Comparison of ENCODE assay signal across 12 cellular contexts in genomic region chr18:49691177-49691608, GRCh38.
A peak's percentile ranks its signal among the peaks of the same experiment; 100 is the strongest.
DNase-seq lines count a peak whose midpoint lies in the region; ATAC-seq, FAIRE-seq and TF ChIP-seq lines count a peak whose summit lies in the region.
"Had no signal": no experiment of that assay in that cellular context is flagged by ENCODE, and none has a peak within 500 bp of the region (broad histone marks: within the 10 kb centered on the region; RNA-seq: fewer than 3 reads in every experiment).

No MANE protein-coding gene starts in this region.

- no peaks in the 10 kb centered on the region for H3K79me2 ChIP-seq in hepatocyte

- no peaks in the 10 kb centered on the region for H4K20me1 ChIP-seq in hepatocyte (ENCODE audit: insufficient read depth, poor library complexity, severe bottlenecking)

- no peaks in the 10 kb centered on the region for H3K36me3 ChIP-seq in brain microvascular endothelial cell (replicated peaks)
- no peaks in the 10 kb centered on the region for H3K36me3 ChIP-seq in hepatocyte (replicated peaks; ENCODE audit: insufficient read depth, low read depth)

- peak; percentile 66 for DNase-seq in AG09309 (ENCODE audit: low read depth)
- DNase-seq in HTR-8/SVneo (ENCODE audit: insufficient read length, low spot score): peak; percentile 22
- DNase-seq in brain microvascular endothelial cell: peak; percentile 85
- peak; percentile 35 to 87 for DNase-seq in lung microvascular endothelial cell (ENCODE audit: low read depth in 2 of 2)
- no peak for DNase-seq in hepatocyte (ENCODE audit: low spot score)
- no peak for DNase-seq in mucosa of gallbladder (ENCODE audit: low spot score)
- DNase-seq: activated CD4-positive, alpha-beta T cell treated with anti-CD3 and anti-CD28 coated beads, Interleukin-2, amount 10 ng/mL, durations not matched to agents 7 days and 5 days; CD8-positive, alpha-beta T cell; NCI-H187 had no signal

- TF ChIP-seq CTCF in AG09309 (IDR thresholded peaks at IDR 0.05; ENCODE audit: control insufficient read depth, insufficient read depth, low read depth, low read length, missing control alignments) (no peak), brain microvascular endothelial cell (IDR thresholded peaks at IDR 0.05; ENCODE audit: low read depth, low read length, missing control alignments) (no peak), hepatocyte (IDR thresholded peaks at IDR 0.05; ENCODE audit: poor library complexity) (no peak)

- WGBS in hepatocyte (ENCODE audit: low lambda C conversion rate, missing lambda C conversion rate): 78% methylated on average over 2 of the region's 2 CpGs

- H3K9me3 ChIP-seq in hepatocyte (ENCODE audit: low read depth): no peaks in the 10 kb centered on the region

- no peaks in the 10 kb centered on the region for H3K9me2 ChIP-seq in hepatocyte (replicated peaks; ENCODE audit: insufficient read depth)

- no peak overlapping the region for H2AFZ ChIP-seq in hepatocyte

- no peak overlapping the region for H3K4me2 ChIP-seq in hepatocyte

- H3K27me3 ChIP-seq in brain microvascular endothelial cell (replicated peaks) (no peaks in the 10 kb centered on the region), hepatocyte (no peaks in the 10 kb centered on the region)

- in situ Hi-C loops in brain microvascular endothelial cell (cut with HindIII; ENCODE audit: low pct_ligation_motif_present, low sequenced_read_pairs): no loop called here

- ATAC-seq in HG02763 (IDR thresholded peaks at IDR 0.05; ENCODE audit: unreplicated experiment) (no peak), HG03280 (IDR thresholded peaks at IDR 0.05; ENCODE audit: unreplicated experiment) (no peak)
- ATAC-seq: Right ventricle myocardium inferior had no signal

- H3K27ac ChIP-seq in brain microvascular endothelial cell: peak overlapping the region; percentile 94
- H3K27ac ChIP-seq in hepatocyte: no peak overlapping the region

- H3K4me1 ChIP-seq in hepatocyte (ENCODE audit: insufficient read depth): peaks cover 30% of the 10 kb centered on the region

- H3K4me3 ChIP-seq in AG09309 (ENCODE audit: control insufficient read depth, low read depth, low read length) (no peak overlapping the region), brain microvascular endothelial cell (ENCODE audit: low read depth, low read length) (no peak overlapping the region), hepatocyte (no peak overlapping the region)

- no peak for FAIRE-seq in HTR-8/SVneo (lab: Jason Lieb, UNC)

Comparison
In these comparisons a context has a peak if more than half of its experiments do, and no peak if none do; other contexts are left out.
1. DNase-seq: peak in AG09309 (single experiment), HTR-8/SVneo (single experiment), brain microvascular endothelial cell (single experiment) and lung microvascular endothelial cell (2 of 2); none in hepatocyte (single experiment) and mucosa of gallbladder (single experiment).